14 cellular contexts compared by ENCODE assay signal in the genomic region with DNA sequence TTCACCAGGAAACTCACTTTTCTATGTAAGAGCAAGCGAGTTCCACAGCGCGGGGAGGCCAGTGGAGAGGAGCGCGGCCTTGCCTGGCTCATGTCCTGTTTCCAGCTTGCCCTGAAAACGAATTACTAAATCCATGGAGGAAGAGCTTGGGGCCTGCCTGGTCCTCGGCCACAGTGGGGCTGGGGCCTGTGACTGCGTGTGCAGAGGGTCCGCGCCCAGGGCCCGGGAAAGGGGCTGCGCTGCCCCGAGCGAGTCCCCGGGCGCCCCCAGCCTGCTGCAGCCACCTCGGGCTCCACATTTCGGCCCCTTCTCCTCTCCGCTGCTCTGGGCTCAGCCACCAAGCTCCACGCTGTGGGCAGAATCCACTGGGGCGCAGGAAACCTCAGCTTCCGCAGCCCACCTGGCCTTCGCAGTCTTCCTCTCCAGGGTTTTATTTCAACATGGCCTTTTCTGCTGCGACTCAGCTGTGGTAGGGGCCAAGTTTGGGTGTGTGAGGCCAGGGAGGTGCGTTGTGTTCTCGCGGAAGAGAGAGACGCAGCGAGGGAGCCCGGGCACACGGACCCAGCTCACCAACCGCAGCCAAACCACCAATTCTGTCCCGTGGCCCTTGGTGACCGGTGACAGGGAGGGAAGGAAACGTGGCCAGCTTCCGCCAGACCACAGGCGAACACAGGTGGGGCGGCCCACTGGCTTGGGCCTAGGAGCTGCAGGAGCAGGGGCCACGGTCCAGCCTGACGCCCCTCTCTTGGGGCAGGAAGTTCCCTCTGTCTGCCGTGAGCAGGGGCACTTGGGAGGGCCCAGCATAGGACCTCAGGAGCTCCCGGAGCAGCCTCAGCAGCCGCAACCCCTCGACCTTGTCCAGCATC.
A peak's percentile ranks its signal among the peaks of the same experiment; 100 is the strongest.
DNase-seq lines count a peak whose midpoint lies in the region; ATAC-seq and TF ChIP-seq lines count a peak whose summit lies in the region.
"Had no signal": no experiment of that assay in that cellular context is flagged by ENCODE, and none has a peak within 500 bp of the region (broad histone marks: within the 10 kb centered on the region; RNA-seq: fewer than 3 reads in every experiment).

No MANE protein-coding gene starts in this region.

- peaks cover 2% of the 10 kb centered on the region for H3K27me3 Mint-ChIP-seq in stimulated activated naive CD8-positive, alpha-beta T cell treated with anti-CD3 and anti-CD28 coated beads, Interleukin-15, Interleukin-2, amounts not matched to agents 100 ng/mL and 50 ng/mL, for 24 hours
- H3K27me3 Mint-ChIP-seq in Calu3 (ENCODE audit: unreplicated experiment), result peaks cover 41% of the 10 kb centered on the region

- no peak overlapping the region for H2AFZ ChIP-seq in osteoblast (ENCODE audit: low read length)

- no peaks in the 10 kb centered on the region for H3K9me3 Mint-ChIP-seq in stimulated activated naive CD8-positive, alpha-beta T cell treated with anti-CD3 and anti-CD28 coated beads, Interleukin-15, Interleukin-2, amounts not matched to agents 100 ng/mL and 50 ng/mL, for 24 hours
- no peaks in the 10 kb centered on the region for H3K9me3 Mint-ChIP-seq in Calu3 (ENCODE audit: low read depth, unreplicated experiment)

- no peaks in the 10 kb centered on the region for H3K27me3 ChIP-seq in osteoblast (ENCODE audit: insufficient read depth, low read length)

- H3K4me1 Mint-ChIP-seq in stimulated activated naive CD8-positive, alpha-beta T cell treated with anti-CD3 and anti-CD28 coated beads, Interleukin-15, Interleukin-2, amounts not matched to agents 100 ng/mL and 50 ng/mL, for 24 hours (ENCODE audit: low read depth), result peaks cover 25% of the 10 kb centered on the region
- H3K4me1 Mint-ChIP-seq in Calu3 (ENCODE audit: low read depth, unreplicated experiment), result no peaks in the 10 kb centered on the region

- H3K4me1 ChIP-seq in osteoblast (ENCODE audit: insufficient read depth, low read length), result no peaks in the 10 kb centered on the region
- H3K4me1 ChIP-seq: adrenal gland had no signal

- H4K20me1 ChIP-seq in osteoblast (ENCODE audit: insufficient read depth, low read length), result no peaks in the 10 kb centered on the region
- H4K20me1 ChIP-seq: BLaER1 treated with 17β-estradiol and CSF1 and Interleukin-3, amounts not matched to agents 10 nM and 100 nM had no signal

- no peaks in the 10 kb centered on the region for H3K79me2 ChIP-seq in osteoblast (ENCODE audit: insufficient read depth, low read length)

- no peaks in the 10 kb centered on the region for H3K36me3 Mint-ChIP-seq in stimulated activated naive CD8-positive, alpha-beta T cell treated with anti-CD3 and anti-CD28 coated beads, Interleukin-15, Interleukin-2, amounts not matched to agents 100 ng/mL and 50 ng/mL, for 24 hours (ENCODE audit: low read depth)
- peaks cover 8% of the 10 kb centered on the region for H3K36me3 Mint-ChIP-seq in Calu3 (ENCODE audit: insufficient read depth, unreplicated experiment)

- no peak for ATAC-seq in stimulated activated naive CD8-positive, alpha-beta T cell treated with anti-CD3 and anti-CD28 coated beads, Interleukin-15, Interleukin-2, amounts not matched to agents 100 U/mL and 50 U/mL, for 24 hours
- no peak for ATAC-seq in GM19463 (IDR thresholded peaks at IDR 0.05; ENCODE audit: unreplicated experiment)

- no peak for TF ChIP-seq CTCF in coronary artery (IDR thresholded peaks at IDR 0.05)
- TF ChIP-seq CTCF in osteoblast (IDR thresholded peaks at IDR 0.05; ENCODE audit: extremely low read depth, low read depth, low read length), result no peak
- no peak for TF ChIP-seq CTCF in Calu3 (IDR thresholded peaks at IDR 0.05; ENCODE audit: unreplicated experiment)

- BruUV-seq in Calu3 (replicated peaks; lab: Mats Ljungman, UMichigan), result no TSS peak

- H3K9me3 ChIP-seq in osteoblast (ENCODE audit: low read depth, low read length), result no peaks in the 10 kb centered on the region
- H3K9me3 ChIP-seq: adrenal gland had no signal

- no peak overlapping the region for H3K27ac ChIP-seq in coronary artery
- no peak overlapping the region for H3K27ac ChIP-seq in osteoblast (ENCODE audit: low read depth, low read length)
- H3K27ac ChIP-seq: BLaER1 treated with 17β-estradiol and CSF1 and Interleukin-3, amounts not matched to agents 10 nM and 100 nM had no signal

- no peaks in the 10 kb centered on the region for H3K36me3 ChIP-seq in osteoblast (ENCODE audit: insufficient read depth, low read length)
- H3K36me3 ChIP-seq: adrenal gland; BLaER1 treated with 17β-estradiol and CSF1 and Interleukin-3, amounts not matched to agents 10 nM and 100 nM had no signal

- peak overlapping the region; percentile 68 for H3K27ac Mint-ChIP-seq in stimulated activated naive CD8-positive, alpha-beta T cell treated with anti-CD3 and anti-CD28 coated beads, Interleukin-15, Interleukin-2, amounts not matched to agents 100 ng/mL and 50 ng/mL, for 24 hours
- H3K27ac Mint-ChIP-seq in Calu3 (ENCODE audit: unreplicated experiment), result no peak overlapping the region

- intact Hi-C loops in Calu3 (cut with micrococcal nuclease; ENCODE audit: unreplicated experiment), result no loop called here

- no peak for DNase-seq in stimulated activated naive CD8-positive, alpha-beta T cell treated with anti-CD3 and anti-CD28 coated beads, Interleukin-15, Interleukin-2, amounts not matched to agents 100 U/mL and 50 U/mL, for 24 hours
- DNase-seq in coronary artery (ENCODE audit: low spot score), result peak; percentile 55
- DNase-seq in osteoblast (ENCODE audit: insufficient read length, low spot score, missing footprints), result peak; percentile 62
- DNase-seq in NOMO-1 treated with dmso at 0.1 percent for 144 hours (lab: John Stamatoyannopoulos, UW; ENCODE audit: unreplicated experiment), result no peak
- no peak for DNase-seq in midbrain (lab: John Stamatoyannopoulos, UW)
- DNase-seq in Calu3, result no peak
- DNase-seq: activated CD4-positive, CD25-positive, alpha-beta regulatory T cell; effector CD8-positive, alpha-beta T cell; NCI-H1048; SIG-M5 had no signal

- H3K4me3 Mint-ChIP-seq in stimulated activated naive CD8-positive, alpha-beta T cell treated with anti-CD3 and anti-CD28 coated beads, Interleukin-15, Interleukin-2, amounts not matched to agents 100 ng/mL and 50 ng/mL, for 24 hours, result peak overlapping the region; percentile 66
- H3K4me3 Mint-ChIP-seq in Calu3 (ENCODE audit: low read depth, unreplicated experiment), result no peak overlapping the region

- no peak overlapping the region for H3K4me3 ChIP-seq in coronary artery
- no peak overlapping the region for H3K4me3 ChIP-seq in osteoblast (ENCODE audit: insufficient read depth, low read length)
- H3K4me3 ChIP-seq: BLaER1 treated with 17β-estradiol and CSF1 and Interleukin-3, amounts not matched to agents 10 nM and 100 nM had no signal

- CTCF ChIA-PET in Calu3 (lab: Charles Lee), result no interaction called here

- no peak overlapping the region for H3K4me2 ChIP-seq in osteoblast (ENCODE audit: insufficient read depth, low read length)
- H3K4me2 ChIP-seq: BLaER1 treated with 17β-estradiol and CSF1 and Interleukin-3, amounts not matched to agents 10 nM and 100 nM had no signal

Comparison
In these comparisons a context has a peak if more than half of its experiments do, and no peak if none do; other contexts are left out.
1. DNase-seq: peak in coronary artery (single experiment) and osteoblast (single experiment); none in stimulated activated naive CD8-positive, alpha-beta T cell treated with anti-CD3 and anti-CD28 coated beads, Interleukin-15, Interleukin-2, amounts not matched to agents 100 U/mL and 50 U/mL, for 24 hours (single experiment), NOMO-1 treated with dmso at 0.1 percent for 144 hours (single experiment), midbrain (single experiment) and Calu3 (single experiment).